In genomic region chr2:190836767-190837166, GRCh38 we compare ENCODE assay signal across 25 cellular contexts.
"Had no signal": no experiment of that assay in that cellular context is flagged by ENCODE, and none has a peak within 500 bp of the region (broad histone marks: within the 10 kb centered on the region; RNA-seq: fewer than 3 reads in every experiment).

No MANE protein-coding gene starts in this region.

- H3K4me1 ChIP-seq: spleen had no signal

- H3K36me3 Mint-ChIP-seq: brain had no signal

- DNase-seq: activated CD4-positive, alpha-beta T cell treated with anti-CD3 and anti-CD28 coated beads for 1 hour; activated CD4-positive, alpha-beta T cell treated with anti-CD3 and anti-CD28 coated beads, Interleukin-2, amount 50 U/mL, for 1 hour; activated CD8-positive, alpha-beta T cell treated with anti-CD3 and anti-CD28 coated beads, Interleukin-2, amount 10 ng/mL, durations not matched to agents 7 days and 5 days; activated gamma-delta T cell; activated naive CD4-positive, alpha-beta T cell treated with anti-CD3 and anti-CD28 coated beads, Interleukin-2, amount 50 U/mL, for 16 hours; activated naive CD8-positive, alpha-beta T cell treated with anti-CD3 and anti-CD28 coated beads, Interleukin-2, amount 50 U/mL, for 24 hours; effector CD4-positive, alpha-beta T cell; glutamatergic neuron; hippocampal formation; left ventricle myocardium superior; naive thymus-derived CD4-positive, alpha-beta T cell; occipital lobe; spleen; stimulated activated CD4-positive, alpha-beta T cell treated with anti-CD3 and anti-CD28 coated beads, Interleukin-4, amount 100 ng/mL, for 1 hour; stimulated activated naive CD4-positive, alpha-beta T cell treated with Interleukin-2 at 50 U/mL for 16 hours; T-helper 9 cell; thyroid gland; upper lobe of right lung had no signal

- H3K4me3 ChIP-seq: spleen, thyroid gland, upper lobe of right lung had no signal

- H3K27me3 Mint-ChIP-seq: dendritic cell treated with granulocyte-macrophage colony-stimulating factor and Interleukin-4, amounts not matched to agents 40 ng/mL and 50 ng/mL, for 4 days had no signal

- H3K27ac Mint-ChIP-seq: activated CD8-positive, alpha-beta T cell treated with anti-CD3 and anti-CD28 coated beads, Interleukin-2, amount 10 ng/mL, durations not matched to agents 7 days and 5 days; activated naive CD8-positive, alpha-beta T cell treated with anti-CD3 and anti-CD28 coated beads, Interleukin-2, amount 50 U/mL, for 24 hours; activated T-helper 1 cell treated with anti-CD3 and anti-CD28 coated beads, Interleukin-12 subunit alpha, Interleukin-12 subunit beta, Interleukin-2, Interleukin-4 antibody, amounts not matched to agents 30 ng/mL and 10 ng/mL and 1 ng/mL, durations not matched to agents 14 hours and 24 hours and 36 hours; brain; dendritic cell treated with granulocyte-macrophage colony-stimulating factor and Interleukin-4, amounts not matched to agents 40 ng/mL and 50 ng/mL, for 4 days; naive thymus-derived CD4-positive, alpha-beta T cell had no signal

- H3K27ac ChIP-seq: spleen, thyroid gland, upper lobe of right lung had no signal

- H3K4me3 Mint-ChIP-seq: activated CD8-positive, alpha-beta T cell treated with anti-CD3 and anti-CD28 coated beads, Interleukin-2, amount 10 ng/mL, durations not matched to agents 7 days and 5 days; activated naive CD8-positive, alpha-beta T cell treated with anti-CD3 and anti-CD28 coated beads, Interleukin-2, amount 50 U/mL, for 24 hours; activated T-helper 1 cell treated with anti-CD3 and anti-CD28 coated beads, Interleukin-12 subunit alpha, Interleukin-12 subunit beta, Interleukin-2, Interleukin-4 antibody, amounts not matched to agents 30 ng/mL and 10 ng/mL and 1 ng/mL, durations not matched to agents 14 hours and 24 hours and 36 hours; brain; dendritic cell treated with granulocyte-macrophage colony-stimulating factor and Interleukin-4, amounts not matched to agents 40 ng/mL and 50 ng/mL, for 4 days; naive thymus-derived CD4-positive, alpha-beta T cell; neural crest cell had no signal

- ATAC-seq: activated CD8-positive, alpha-beta T cell treated with anti-CD3 and anti-CD28 coated beads, Interleukin-2, amount 10 ng/mL, durations not matched to agents 7 days and 5 days; activated naive CD8-positive, alpha-beta T cell treated with anti-CD3 and anti-CD28 coated beads, Interleukin-2, amount 50 U/mL, for 24 hours; left ventricle myocardium superior; naive thymus-derived CD4-positive, alpha-beta T cell; sciatic nerve; upper lobe of right lung had no signal

- FAIRE-seq: endometrium, frontal cortex had no signal

- H3K9me3 ChIP-seq: spleen, thyroid gland, upper lobe of right lung had no signal

- H3K9me3 Mint-ChIP-seq: activated T-helper 1 cell treated with anti-CD3 and anti-CD28 coated beads, Interleukin-12 subunit alpha, Interleukin-12 subunit beta, Interleukin-2, Interleukin-4 antibody, amounts not matched to agents 30 ng/mL and 10 ng/mL and 1 ng/mL, durations not matched to agents 14 hours and 24 hours and 36 hours; brain; dendritic cell treated with granulocyte-macrophage colony-stimulating factor and Interleukin-4, amounts not matched to agents 40 ng/mL and 50 ng/mL, for 4 days; naive thymus-derived CD4-positive, alpha-beta T cell; neural crest cell had no signal

- H3K27me3 ChIP-seq: spleen, thyroid gland, upper lobe of right lung had no signal

- H3K36me3 ChIP-seq: spleen, thyroid gland, upper lobe of right lung had no signal
